ENCODE assay signal across 1 cellular context in genomic region chr13:45143346-45143751, GRCh38.
TF ChIP-seq lines count a peak whose summit lies in the region.

No MANE protein-coding gene starts in this region.

TF ChIP-seq in A549, 52 proteins besides CTCF, POLR2A, EP300 and RAD21 (continued from another document):
- TF ChIP-seq HOXB13 (CRISPR knock-in tag; IDR thresholded peaks at IDR 0.05; ENCODE audit: low read depth) (no peak), ZSCAN20 (CRISPR knock-in tag; IDR thresholded peaks at IDR 0.05) (no peak)
